30 cellular contexts compared by ENCODE assay signal in the genomic region with DNA sequence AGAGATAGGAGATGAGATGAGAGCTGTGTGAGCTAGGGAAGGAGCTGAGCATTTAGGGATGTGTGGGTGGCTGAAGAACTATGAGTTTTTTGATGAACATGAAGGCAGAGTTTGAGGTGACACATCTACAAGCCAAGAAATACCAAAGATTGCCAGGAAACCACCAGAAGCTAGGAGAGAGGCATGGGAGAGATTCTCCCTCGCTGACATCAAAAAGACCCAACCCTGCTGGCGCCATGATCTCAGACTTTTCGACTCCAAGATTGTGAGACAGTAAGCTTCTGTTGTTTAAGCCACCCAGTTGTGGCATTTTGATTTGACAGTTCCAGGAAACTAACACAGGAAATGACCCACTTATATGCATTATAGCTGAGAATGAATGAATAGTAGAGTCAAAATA.
A peak's percentile ranks its signal among the peaks of the same experiment; 100 is the strongest.
DNase-seq lines count a peak whose midpoint lies in the region; ATAC-seq, FAIRE-seq and TF ChIP-seq lines count a peak whose summit lies in the region.
"Had no signal": no experiment of that assay in that cellular context is flagged by ENCODE, and none has a peak within 500 bp of the region (broad histone marks: within the 10 kb centered on the region; RNA-seq: fewer than 3 reads in every experiment).

No MANE protein-coding gene starts in this region.

- intact Hi-C loops in endothelial cell of umbilical vein (cut with micrococcal nuclease): no loop called here

- H4K20me1 ChIP-seq in endothelial cell of umbilical vein (replicated peaks; ENCODE audit: control insufficient read depth, extremely low read depth, insufficient read depth, low read length): no peaks in the 10 kb centered on the region

- peaks cover 34% of the 10 kb centered on the region for H3K4me1 ChIP-seq in SJSA1 (replicated peaks)
- H3K4me1 ChIP-seq in endothelial cell of umbilical vein (ENCODE audit: control insufficient read depth, extremely low read depth, insufficient read depth, low read length): no peaks in the 10 kb centered on the region
- H3K4me1 ChIP-seq: adrenal gland, colonic mucosa, esophagus muscularis mucosa, gastrocnemius medialis, left ventricle myocardium inferior had no signal

- H3K4me3 ChIP-seq in AG10803 (ENCODE audit: low read length) (no peak overlapping the region), SJSA1 (no peak overlapping the region), endothelial cell of umbilical vein (replicated peaks in 1 of 3; ENCODE audit: insufficient read depth in 1 of 3, low read depth in 1 of 3, low read length in 3 of 3) (no peak overlapping the region)
- H3K4me3 ChIP-seq: adrenal gland, colonic mucosa, esophagus muscularis mucosa, gastrocnemius medialis, left ventricle myocardium inferior, skin epidermis had no signal

- H3K9me1 ChIP-seq in endothelial cell of umbilical vein (replicated peaks; ENCODE audit: control insufficient read depth, extremely low read depth, insufficient read depth, low read length): no peaks in the 10 kb centered on the region

- no peak overlapping the region for H3K9ac ChIP-seq in endothelial cell of umbilical vein (replicated peaks; ENCODE audit: extremely low read depth, insufficient read depth, low read length)
- H3K9ac ChIP-seq: KMS-11 had no signal

- dilution Hi-C loops in endothelial cell of umbilical vein (cut with MboI; ENCODE audit: extremely low pct_ligation_motif_present, low sequenced_read_pairs): no loop called here

- H3K27ac ChIP-seq in SJSA1 (peak overlapping the region; percentile 66), endothelial cell of umbilical vein (ENCODE audit: insufficient read depth, low read depth, low read length) (no peak overlapping the region)
- H3K27ac ChIP-seq: adrenal gland, C4-2B, colonic mucosa, esophagus muscularis mucosa, gastrocnemius medialis, KMS-11, left ventricle myocardium inferior, skin epidermis had no signal

- CTCF ChIA-PET in endothelial cell of umbilical vein (lab: Charles Lee): interaction anchor here (1.0 to 2.0 kb wide), 3 partner anchors 12 to 23 kb away, joined by 3 to 5 read pairs (median 3); no protein-coding TSS in a partner anchor

- H3K9me3 ChIP-seq in SJSA1 (replicated peaks) (no peaks in the 10 kb centered on the region; the same call in 1 of the 2 replicates), endothelial cell of umbilical vein (replicated peaks; ENCODE audit: control insufficient read depth, insufficient read depth, low read length) (peaks cover 2% of the 10 kb centered on the region)
- H3K9me3 ChIP-seq: adrenal gland, colonic mucosa, gastrocnemius medialis had no signal

- H3K27me3 ChIP-seq in SJSA1 (replicated peaks) (no peaks in the 10 kb centered on the region), endothelial cell of umbilical vein (ENCODE audit: control insufficient read depth in 2 of 2, insufficient read depth in 2 of 2, low read length in 2 of 2) (no peaks in the 10 kb centered on the region)
- H3K27me3 ChIP-seq: adrenal gland, colonic mucosa, esophagus muscularis mucosa, gastrocnemius medialis had no signal

- no peaks in the 10 kb centered on the region for H3K36me3 ChIP-seq in SJSA1
- no peaks in the 10 kb centered on the region for H3K36me3 ChIP-seq in endothelial cell of umbilical vein (ENCODE audit: control insufficient read depth in 2 of 2, extremely low read depth in 1 of 2, insufficient read depth in 2 of 2, low read length in 2 of 2)
- H3K36me3 ChIP-seq: adrenal gland, colonic mucosa, esophagus muscularis mucosa, gastrocnemius medialis, left ventricle myocardium inferior had no signal

- BruUV-seq in endothelial cell of umbilical vein (replicated peaks; lab: Mats Ljungman, UMichigan): no TSS peak

- no peak overlapping the region for H2AFZ ChIP-seq in endothelial cell of umbilical vein (ENCODE audit: low read depth, low read length)

- H3K4me2 ChIP-seq in endothelial cell of umbilical vein (ENCODE audit: insufficient read depth, low read length): no peak overlapping the region
- H3K4me2 ChIP-seq: KMS-11 had no signal

- TF ChIP-seq CTCF in AG10803 (conservative IDR thresholded peaks at IDR 0.05; ENCODE audit: low read length): no peak
- no peak for TF ChIP-seq CTCF in endothelial cell of umbilical vein (IDR thresholded peaks at IDR 0.05; ENCODE audit: extremely low read depth in 1 of 2, insufficient read depth in 1 of 2, low read depth in 1 of 2, low read length in 2 of 2)

- no peaks in the 10 kb centered on the region for H3K79me2 ChIP-seq in endothelial cell of umbilical vein (ENCODE audit: control insufficient read depth, insufficient read depth, low read length)

- TF ChIP-seq POLR2A in endothelial cell of umbilical vein (IDR thresholded peaks at IDR 0.05; ENCODE audit: low read depth, low read length): no peak

- no peak for FAIRE-seq in endothelial cell of umbilical vein (lab: Jason Lieb, UNC)
- FAIRE-seq: HTR-8/SVneo, islet of Langerhans had no signal

- POLR2A ChIA-PET in endothelial cell of umbilical vein (lab: Charles Lee): no interaction called here

- peak; percentile 38 for DNase-seq in AG10803 (ENCODE audit: low read depth)
- DNase-seq in EL: peak; percentile 76
- DNase-seq in SJSA1 (ENCODE audit: low read depth in 1 of 2, low spot score in 2 of 2): peak; percentile 39 to 47
- peak; percentile 4 for DNase-seq in endothelial cell of umbilical vein (ENCODE audit: low read depth, low spot score)
- no peak for DNase-seq in NCI-H446 (lab: John Stamatoyannopoulos, UW)
- DNase-seq in NCI-H1417 (lab: John Stamatoyannopoulos, UW): no peak
- DNase-seq in hypothalamus (lab: John Stamatoyannopoulos, UW): no peak
- DNase-seq: activated CD4-positive, alpha-beta T cell treated with anti-CD3 and anti-CD28 coated beads for 1 hour; activated T-cell treated with anti-CD3 and anti-CD28 coated beads, Interleukin-2, amount 50 U/mL, for 1 hour; adrenal gland; colonic mucosa; gastrocnemius medialis; GF-D8; GOT3; hippocampal formation; left ventricle myocardium inferior; naive B cell; NCI-H1048; NCI-H187; NCI-H82; OCI-M1; stimulated activated CD4-positive, alpha-beta T cell treated with anti-CD3 and anti-CD28 coated beads, Interleukin-1b, Interleukin-23, amount 100 ng/mL, for 48 hours; T-cell had no signal

- no peak for ATAC-seq in GM18502 (IDR thresholded peaks at IDR 0.05; ENCODE audit: poor library complexity, unreplicated experiment)
- ATAC-seq: gastrocnemius medialis, T-cell had no signal

TF ChIP-seq in endothelial cell of umbilical vein, 7 proteins besides CTCF, POLR2A, EP300 and RAD21:
- TF ChIP-seq FOS (IDR thresholded peaks at IDR 0.05; ENCODE audit: borderline replicate concordance, insufficient read depth, low read length) (no peak), MYC (IDR thresholded peaks at IDR 0.05; ENCODE audit: low read depth, low read length) (no peak), POLR2AphosphoS5 (IDR thresholded peaks at IDR 0.05; ENCODE audit: insufficient read depth, low read depth, low read length) (no peak), GATA2 (IDR thresholded peaks at IDR 0.05; ENCODE audit: insufficient read depth, insufficient read length, low read depth, low read length) (no peak), JUN (IDR thresholded peaks at IDR 0.05; ENCODE audit: borderline replicate concordance, insufficient read depth, insufficient read length, low read depth) (no peak), EZH2 (IDR thresholded peaks at IDR 0.05; ENCODE audit: borderline replicate concordance, low read depth, low read length, severe bottlenecking) (no peak)
- TF ChIP-seq, protein P1, sequence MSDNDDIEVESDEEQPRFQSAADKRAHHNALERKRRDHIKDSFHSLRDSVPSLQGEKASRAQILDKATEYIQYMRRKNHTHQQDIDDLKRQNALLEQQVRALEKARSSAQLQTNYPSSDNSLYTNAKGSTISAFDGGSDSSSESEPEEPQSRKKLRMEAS (IDR thresholded peaks at IDR 0.05; ENCODE audit: insufficient read depth, insufficient read length): no peak

Comparison
In these comparisons a context has a peak if more than half of its experiments do, and no peak if none do; other contexts are left out.
1. DNase-seq: peak in AG10803 (single experiment), EL (single experiment), SJSA1 (2 of 2) and endothelial cell of umbilical vein (single experiment); none in NCI-H446 (0 of 2), NCI-H1417 (0 of 3) and hypothalamus (0 of 51).